ENCODE assay signal across 1 cellular context in the genomic region with DNA sequence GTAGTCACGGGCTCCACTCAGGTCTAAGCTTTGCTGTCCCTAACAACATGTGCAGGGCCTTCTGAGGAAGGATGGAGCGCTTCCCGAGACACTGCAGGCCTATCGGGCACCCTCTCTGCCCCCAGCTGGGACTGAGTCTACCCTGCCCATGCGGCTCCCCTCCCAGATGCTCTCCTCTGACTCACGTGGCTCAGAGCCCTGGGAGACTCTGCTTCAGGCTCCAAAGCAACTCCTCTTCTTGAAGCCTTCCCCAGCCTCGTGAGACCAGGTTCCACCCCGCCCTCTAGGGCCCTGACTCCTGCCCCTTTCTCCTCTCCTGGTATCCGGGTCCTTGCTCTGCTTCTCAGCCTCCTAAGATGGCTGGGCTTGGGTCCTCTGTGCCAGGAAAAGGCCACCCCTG.
TF ChIP-seq lines count a peak whose summit lies in the region.

No MANE protein-coding gene starts in this region.

TF ChIP-seq in GM23338, 12 proteins besides CTCF, POLR2A, EP300 and RAD21 (continued from another document):
- TF ChIP-seq, protein P1, sequence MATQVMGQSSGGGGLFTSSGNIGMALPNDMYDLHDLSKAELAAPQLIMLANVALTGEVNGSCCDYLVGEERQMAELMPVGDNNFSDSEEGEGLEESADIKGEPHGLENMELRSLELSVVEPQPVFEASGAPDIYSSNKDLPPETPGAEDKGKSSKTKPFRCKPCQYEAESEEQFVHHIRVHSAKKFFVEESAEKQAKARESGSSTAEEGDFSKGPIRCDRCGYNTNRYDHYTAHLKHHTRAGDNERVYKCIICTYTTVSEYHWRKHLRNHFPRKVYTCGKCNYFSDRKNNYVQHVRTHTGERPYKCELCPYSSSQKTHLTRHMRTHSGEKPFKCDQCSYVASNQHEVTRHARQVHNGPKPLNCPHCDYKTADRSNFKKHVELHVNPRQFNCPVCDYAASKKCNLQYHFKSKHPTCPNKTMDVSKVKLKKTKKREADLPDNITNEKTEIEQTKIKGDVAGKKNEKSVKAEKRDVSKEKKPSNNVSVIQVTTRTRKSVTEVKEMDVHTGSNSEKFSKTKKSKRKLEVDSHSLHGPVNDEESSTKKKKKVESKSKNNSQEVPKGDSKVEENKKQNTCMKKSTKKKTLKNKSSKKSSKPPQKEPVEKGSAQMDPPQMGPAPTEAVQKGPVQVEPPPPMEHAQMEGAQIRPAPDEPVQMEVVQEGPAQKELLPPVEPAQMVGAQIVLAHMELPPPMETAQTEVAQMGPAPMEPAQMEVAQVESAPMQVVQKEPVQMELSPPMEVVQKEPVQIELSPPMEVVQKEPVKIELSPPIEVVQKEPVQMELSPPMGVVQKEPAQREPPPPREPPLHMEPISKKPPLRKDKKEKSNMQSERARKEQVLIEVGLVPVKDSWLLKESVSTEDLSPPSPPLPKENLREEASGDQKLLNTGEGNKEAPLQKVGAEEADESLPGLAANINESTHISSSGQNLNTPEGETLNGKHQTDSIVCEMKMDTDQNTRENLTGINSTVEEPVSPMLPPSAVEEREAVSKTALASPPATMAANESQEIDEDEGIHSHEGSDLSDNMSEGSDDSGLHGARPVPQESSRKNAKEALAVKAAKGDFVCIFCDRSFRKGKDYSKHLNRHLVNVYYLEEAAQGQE (IDR thresholded peaks at IDR 0.05; ENCODE audit: unreplicated experiment) = no peak
- TF ChIP-seq STAT1 (IDR thresholded peaks at IDR 0.05; ENCODE audit: unreplicated experiment) (no peak), EZH2phosphoT487 (IDR thresholded peaks at IDR 0.05; ENCODE audit: unreplicated experiment) (no peak), ZNF331 (CRISPR knock-in tag; IDR thresholded peaks at IDR 0.05; ENCODE audit: low read depth) (no peak), POLR2AphosphoS5 (IDR thresholded peaks at IDR 0.05; ENCODE audit: low read depth) (no peak), CREB1 (CRISPR knock-in tag; IDR thresholded peaks at IDR 0.05; ENCODE audit: low read depth) (no peak), JUNB (IDR thresholded peaks at IDR 0.05; ENCODE audit: unreplicated experiment) (no peak)
